In the genomic region with DNA sequence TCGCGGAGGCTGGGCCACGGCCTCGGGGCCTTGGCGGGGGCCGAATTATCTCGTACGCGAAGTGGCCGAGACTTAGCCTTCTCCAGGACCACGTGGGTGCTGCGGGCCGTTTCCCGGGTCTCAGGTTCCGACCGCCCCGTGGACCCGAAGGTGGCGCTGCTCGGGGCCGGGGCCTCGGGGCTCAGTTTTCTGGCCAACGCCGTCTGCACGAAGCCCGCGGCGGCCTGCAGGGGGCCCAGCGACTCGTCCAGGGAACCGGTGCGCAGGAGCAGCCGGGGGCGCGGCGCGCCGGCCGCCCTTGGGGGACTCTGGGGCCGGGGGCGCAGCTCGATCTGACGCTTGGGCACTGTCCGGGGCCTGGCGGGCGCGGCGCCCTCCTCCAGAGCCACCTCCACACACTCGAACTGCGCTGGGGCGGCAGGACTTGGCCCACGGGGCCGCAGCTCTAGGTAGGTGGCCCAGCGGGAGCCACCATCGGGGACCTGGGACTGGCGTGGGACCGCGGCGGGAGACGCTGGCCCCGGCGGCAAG, we compare ENCODE assay signal across 1 cellular context.
TF ChIP-seq lines count a peak whose summit lies in the region.

No MANE protein-coding gene starts in this region.

TF ChIP-seq in IMR-90, 13 proteins besides CTCF, POLR2A, EP300 and RAD21:
- no peak for TF ChIP-seq RFX5 (IDR thresholded peaks at IDR 0.05; ENCODE audit: low read depth, low read length)
- TF ChIP-seq CHD1 (IDR thresholded peaks at IDR 0.05; ENCODE audit: low read depth, low read length) = no peak
- no peak for TF ChIP-seq MXI1 (IDR thresholded peaks at IDR 0.05; ENCODE audit: borderline replicate concordance, low read depth, low read length)
- TF ChIP-seq, protein P1, sequence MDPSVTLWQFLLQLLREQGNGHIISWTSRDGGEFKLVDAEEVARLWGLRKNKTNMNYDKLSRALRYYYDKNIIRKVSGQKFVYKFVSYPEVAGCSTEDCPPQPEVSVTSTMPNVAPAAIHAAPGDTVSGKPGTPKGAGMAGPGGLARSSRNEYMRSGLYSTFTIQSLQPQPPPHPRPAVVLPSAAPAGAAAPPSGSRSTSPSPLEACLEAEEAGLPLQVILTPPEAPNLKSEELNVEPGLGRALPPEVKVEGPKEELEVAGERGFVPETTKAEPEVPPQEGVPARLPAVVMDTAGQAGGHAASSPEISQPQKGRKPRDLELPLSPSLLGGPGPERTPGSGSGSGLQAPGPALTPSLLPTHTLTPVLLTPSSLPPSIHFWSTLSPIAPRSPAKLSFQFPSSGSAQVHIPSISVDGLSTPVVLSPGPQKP (IDR thresholded peaks at IDR 0.05; ENCODE audit: borderline replicate concordance, low read depth, low read length) = no peak
- no peak for TF ChIP-seq FOS (IDR thresholded peaks at IDR 0.05; ENCODE audit: low read depth, low read length)
- TF ChIP-seq CEBPB (IDR thresholded peaks at IDR 0.05; ENCODE audit: low read depth, low read length) = no peak
- TF ChIP-seq MAFK (IDR thresholded peaks at IDR 0.05; ENCODE audit: low read depth, low read length) = no peak
- TF ChIP-seq BHLHE40 (IDR thresholded peaks at IDR 0.05; ENCODE audit: low read depth, low read length) = no peak
- TF ChIP-seq NFE2L2 (IDR thresholded peaks at IDR 0.05; ENCODE audit: low read depth, low read length) = no peak
